ENCODE assay signal across 20 cellular contexts in genomic region chr3:113103588-113103987, GRCh38.
DNase-seq lines count a peak whose midpoint lies in the region; ATAC-seq and TF ChIP-seq lines count a peak whose summit lies in the region.
"Had no signal": no experiment of that assay in that cellular context is flagged by ENCODE, and none has a peak within 500 bp of the region (broad histone marks: within the 10 kb centered on the region; RNA-seq: fewer than 3 reads in every experiment).

No MANE protein-coding gene starts in this region.

- H3K27me3 ChIP-seq in lower lobe of right lung (ENCODE audit: low read depth) = no peaks in the 10 kb centered on the region

- H3K27ac Mint-ChIP-seq in activated naive CD8-positive, alpha-beta T cell treated with anti-CD3 and anti-CD28 coated beads, Interleukin-2, amount 50 U/mL, for 24 hours = no peak overlapping the region
- H3K27ac Mint-ChIP-seq: CD4-positive, CD25-positive, alpha-beta regulatory T cell had no signal

- no peaks in the 10 kb centered on the region for H3K9me3 Mint-ChIP-seq in activated naive CD8-positive, alpha-beta T cell treated with anti-CD3 and anti-CD28 coated beads, Interleukin-2, amount 50 U/mL, for 24 hours

- H3K27me3 Mint-ChIP-seq in activated naive CD8-positive, alpha-beta T cell treated with anti-CD3 and anti-CD28 coated beads, Interleukin-2, amount 50 U/mL, for 24 hours = no peaks in the 10 kb centered on the region

- no peaks in the 10 kb centered on the region for H3K36me3 ChIP-seq in lower lobe of right lung

- no peaks in the 10 kb centered on the region for H3K9me3 ChIP-seq in lower lobe of right lung

- no peaks in the 10 kb centered on the region for H3K36me3 Mint-ChIP-seq in activated naive CD8-positive, alpha-beta T cell treated with anti-CD3 and anti-CD28 coated beads, Interleukin-2, amount 50 U/mL, for 24 hours (ENCODE audit: low read depth)

- intact Hi-C loops in lower lobe of right lung (cut with DNase I) = no loop called here

- DNase-seq in Ammon's horn (ENCODE audit: low spot score) = peak; percentile 27
- peak; percentile 72 for DNase-seq in LNCaP clone FGC (ENCODE audit: low read depth)
- peak; percentile 43 for DNase-seq in SKM-1 treated with dmso at 0.1 percent for 144 hours (lab: John Stamatoyannopoulos, UW; ENCODE audit: unreplicated experiment)
- DNase-seq in lower lobe of right lung = no peak
- no peak for DNase-seq in activated naive CD8-positive, alpha-beta T cell treated with anti-CD3 and anti-CD28 coated beads, Interleukin-2, amount 50 U/mL, for 24 hours
- no peak for DNase-seq in stimulated activated CD4-positive, alpha-beta T cell treated with anti-CD3 and anti-CD28 coated beads, Interleukin-2, amount 100 ng/mL, for 24 hours
- DNase-seq: ACHN; activated CD4-positive, alpha-beta T cell treated with anti-CD3 and anti-CD28 coated beads for 48 hours; activated CD8-positive, alpha-beta memory T cell treated with anti-CD3 and anti-CD28 coated beads, Interleukin-2, amount 50 U/mL, for 48 hours; activated gamma-delta T cell; amniotic stem cell; CD4-positive, CD25-positive, alpha-beta regulatory T cell; central memory CD4-positive, alpha-beta T cell; DMS79; erythroblast; NCI-H526 treated with DMSO at 0.1 percent for 48 hours; RPMI8226 had no signal

- H3K4me3 ChIP-seq in LNCaP clone FGC (ENCODE audit: low read depth, low read length) = no peak overlapping the region
- no peak overlapping the region for H3K4me3 ChIP-seq in lower lobe of right lung

- ATAC-seq in lower lobe of right lung = peak; percentile 48 to 67
- ATAC-seq in activated naive CD8-positive, alpha-beta T cell treated with anti-CD3 and anti-CD28 coated beads, Interleukin-2, amount 50 U/mL, for 24 hours = no peak
- ATAC-seq in HG02870 (IDR thresholded peaks at IDR 0.05; ENCODE audit: unreplicated experiment) = no peak
- no peak for ATAC-seq in HG03457 (IDR thresholded peaks at IDR 0.05; ENCODE audit: unreplicated experiment)

- no peaks in the 10 kb centered on the region for H3K4me1 ChIP-seq in lower lobe of right lung

- peaks cover 2% of the 10 kb centered on the region for H3K4me1 Mint-ChIP-seq in activated naive CD8-positive, alpha-beta T cell treated with anti-CD3 and anti-CD28 coated beads, Interleukin-2, amount 50 U/mL, for 24 hours
- H3K4me1 Mint-ChIP-seq: CD4-positive, CD25-positive, alpha-beta regulatory T cell had no signal

- H3K27ac ChIP-seq in lower lobe of right lung = no peak overlapping the region
- H3K27ac ChIP-seq: KMS-11 had no signal

- TF ChIP-seq CTCF in LNCaP clone FGC (IDR thresholded peaks at IDR 0.05; ENCODE audit: control insufficient read depth, extremely low read depth, insufficient read depth) (no peak), lower lobe of right lung (IDR thresholded peaks at IDR 0.05) (no peak)

- H3K4me3 Mint-ChIP-seq in activated naive CD8-positive, alpha-beta T cell treated with anti-CD3 and anti-CD28 coated beads, Interleukin-2, amount 50 U/mL, for 24 hours = no peak overlapping the region
- H3K4me3 Mint-ChIP-seq: CD4-positive, CD25-positive, alpha-beta regulatory T cell had no signal

Comparison
In these comparisons a context has a peak if more than half of its experiments do, and no peak if none do; other contexts are left out.
1. DNase-seq: peak in Ammon's horn (single experiment), LNCaP clone FGC (single experiment) and SKM-1 treated with dmso at 0.1 percent for 144 hours (single experiment); none in lower lobe of right lung (single experiment), activated naive CD8-positive, alpha-beta T cell treated with anti-CD3 and anti-CD28 coated beads, Interleukin-2, amount 50 U/mL, for 24 hours (single experiment) and stimulated activated CD4-positive, alpha-beta T cell treated with anti-CD3 and anti-CD28 coated beads, Interleukin-2, amount 100 ng/mL, for 24 hours (0 of 2).
2. ATAC-seq: peak in lower lobe of right lung (2 of 2); none in activated naive CD8-positive, alpha-beta T cell treated with anti-CD3 and anti-CD28 coated beads, Interleukin-2, amount 50 U/mL, for 24 hours (single experiment), HG02870 (single experiment) and HG03457 (single experiment).